In the genomic region with DNA sequence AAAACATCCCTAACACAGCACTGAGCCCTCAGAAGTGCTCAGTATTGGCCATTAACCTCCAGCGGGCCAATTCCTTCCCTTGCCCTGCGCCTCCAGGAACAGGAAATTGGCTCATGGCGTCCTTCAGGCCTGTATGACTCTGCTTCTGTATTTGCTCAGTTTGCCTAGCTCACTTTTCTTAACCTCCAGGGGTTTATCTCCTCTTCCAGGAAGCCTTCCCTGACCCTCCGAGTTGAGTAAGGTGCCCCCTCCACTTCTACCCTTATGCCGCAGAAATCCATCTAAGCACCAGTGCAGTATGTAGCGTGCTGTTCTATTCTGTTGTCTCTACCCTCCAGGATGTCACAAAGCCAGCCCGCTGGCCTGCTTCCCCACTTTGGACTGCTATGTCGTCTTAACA, we compare ENCODE assay signal across 9 cellular contexts. TPM values are rescaled to one million over a fixed set of nuclear protein-coding genes. Genes with fewer than 3 reads are reported as not detected.
DNase-seq lines count a peak whose midpoint lies in the region; ATAC-seq and TF ChIP-seq lines count a peak whose summit lies in the region.
"Had no signal": no experiment of that assay in that cellular context is flagged by ENCODE, and none has a peak within 500 bp of the region (broad histone marks: within the 10 kb centered on the region; RNA-seq: fewer than 3 reads in every experiment).

No MANE protein-coding gene starts in this region.

- H3K27me3 ChIP-seq in gastroesophageal sphincter (no peaks in the 10 kb centered on the region), subcutaneous abdominal adipose tissue (ENCODE audit: control insufficient read depth in 5 of 5, insufficient read depth in 4 of 5, low read length in 5 of 5) (no peaks in the 10 kb centered on the region)

- H3K27me3 Mint-ChIP-seq in activated T-cell treated with anti-CD3 and anti-CD28 coated beads, Interleukin-2, amount 50 U/mL, for 4 hours (ENCODE audit: low read depth), result no peaks in the 10 kb centered on the region
- H3K27me3 Mint-ChIP-seq in T-helper 17 cell, result no peaks in the 10 kb centered on the region

- TF ChIP-seq EP300 in gastroesophageal sphincter (IDR thresholded peaks at IDR 0.05), result no peak

- H3K4me1 ChIP-seq in gastroesophageal sphincter (peaks cover 0 to 33% (median 10%) of the 10 kb centered on the region in 3 donors), subcutaneous abdominal adipose tissue (ENCODE audit: control insufficient read depth in 5 of 5, insufficient read depth in 5 of 5, low read length in 5 of 5) (peaks cover 6 to 21% (median 20%) of the 10 kb centered on the region in 5 donors)

- H3K9ac ChIP-seq in subcutaneous abdominal adipose tissue (ENCODE audit: low read length in 5 of 5), result no peak overlapping the region

- H3K36me3 Mint-ChIP-seq in activated T-cell treated with anti-CD3 and anti-CD28 coated beads, Interleukin-2, amount 50 U/mL, for 4 hours (ENCODE audit: insufficient read depth), result peaks cover 23% of the 10 kb centered on the region
- peaks cover 2% of the 10 kb centered on the region for H3K36me3 Mint-ChIP-seq in T-helper 17 cell (ENCODE audit: low read depth)

- no peak for TF ChIP-seq CTCF in gastroesophageal sphincter (IDR thresholded peaks at IDR 0.05)

- no peaks in the 10 kb centered on the region for H3K9me3 ChIP-seq in T-helper 17 cell (ENCODE audit: control insufficient read depth, low read length, poor library complexity, severe bottlenecking)
- no peaks in the 10 kb centered on the region for H3K9me3 ChIP-seq in gastroesophageal sphincter
- no peaks in the 10 kb centered on the region for H3K9me3 ChIP-seq in subcutaneous abdominal adipose tissue (ENCODE audit: control insufficient read depth in 5 of 5, low read length in 5 of 5)

- WGBS in gastroesophageal sphincter (ENCODE audit: low coverage in 1 of 2), 2 donors, result 66 to 96% methylated on average over 5 to 8 of the region's 8 CpGs

- H3K36me3 ChIP-seq in gastroesophageal sphincter, result peaks cover 0 to 49% of the 10 kb centered on the region in 2 donors
- peaks cover 17 to 50% (median 31%) of the 10 kb centered on the region in 5 donors for H3K36me3 ChIP-seq in subcutaneous abdominal adipose tissue (ENCODE audit: control insufficient read depth in 5 of 5, insufficient read depth in 5 of 5, low read length in 5 of 5)

- peak overlapping the region; percentile 91 for H3K27ac Mint-ChIP-seq in T-helper 17 cell

- H3K4me3 ChIP-seq in gastroesophageal sphincter (no peak overlapping the region), subcutaneous abdominal adipose tissue (ENCODE audit: low read depth in 1 of 5, low read length in 5 of 5) (peak overlapping the region in 4 of 5 donors; percentile 81 to 90 (median 86))

- peak overlapping the region; percentile 87 for H3K4me3 Mint-ChIP-seq in activated T-cell treated with anti-CD3 and anti-CD28 coated beads, Interleukin-2, amount 50 U/mL, for 4 hours
- H3K4me3 Mint-ChIP-seq in T-helper 17 cell, result peak overlapping the region; percentile 92

- no peak for ATAC-seq in activated T-cell treated with anti-CD3 and anti-CD28 coated beads, Interleukin-2, amount 50 U/mL, for 4 hours
- ATAC-seq in T-helper 17 cell (no peak), gastroesophageal sphincter (no peak), GM18520 (IDR thresholded peaks at IDR 0.05; ENCODE audit: unreplicated experiment) (no peak), GM18505 (IDR thresholded peaks at IDR 0.05; ENCODE audit: unreplicated experiment) (no peak)

- H3K27ac ChIP-seq in gastroesophageal sphincter, result peak overlapping the region; percentile 74 to 94 (median 88)
- peak overlapping the region; percentile 86 for H3K27ac ChIP-seq in subcutaneous abdominal adipose tissue (ENCODE audit: low read depth, low read length)

- H3K4me1 Mint-ChIP-seq in activated T-cell treated with anti-CD3 and anti-CD28 coated beads, Interleukin-2, amount 50 U/mL, for 4 hours (ENCODE audit: low read depth), result peaks cover 24% of the 10 kb centered on the region
- H3K4me1 Mint-ChIP-seq in T-helper 17 cell, result peaks cover 25% of the 10 kb centered on the region

- no peak for TF ChIP-seq POLR2A in gastroesophageal sphincter (IDR thresholded peaks at IDR 0.05)
- no peak for TF ChIP-seq POLR2A in GM18505 (IDR thresholded peaks at IDR 0.05; ENCODE audit: borderline replicate concordance, extremely low read depth, insufficient read depth, insufficient read length)

- H3K9me3 Mint-ChIP-seq in activated T-cell treated with anti-CD3 and anti-CD28 coated beads, Interleukin-2, amount 50 U/mL, for 4 hours, result no peaks in the 10 kb centered on the region

- no peak for DNase-seq in activated T-cell treated with anti-CD3 and anti-CD28 coated beads, Interleukin-2, amount 50 U/mL, for 4 hours
- DNase-seq in activated T-cell treated with anti-CD3 and anti-CD28 coated beads for 4 hours, result no peak
- DNase-seq in T-helper 17 cell, result no peak
- DNase-seq in HCEC 1CT, result no peak
- DNase-seq: stimulated activated CD4-positive, alpha-beta T cell treated with anti-CD3 and anti-CD28 coated beads, Interleukin-2, amount 100 ng/mL, for 48 hours had no signal

RNA-seq across cellular contexts. Expression of a gene that starts 1.1 kb away (rescaled TPM):
- 10 to 100 TPM; 65.3 to 90.1 (median 72.8) TPM for total RNA-seq in activated T-cell treated with anti-CD3 and anti-CD28 coated beads, Interleukin-2, amount 50 U/mL, for 4 hours
- total RNA-seq in T-helper 17 cell (1 to 10 TPM; 8.3 to 9.5 TPM), gastroesophageal sphincter (10 to 100 TPM; 12.7 to 25.3 (median 17.1) TPM)

RNA-seq across cellular contexts. Expression of a gene that starts 12.0 kb away (rescaled TPM):
- 100 to 1,000 TPM; 155 to 182 (median 167) TPM for total RNA-seq in activated T-cell treated with anti-CD3 and anti-CD28 coated beads, Interleukin-2, amount 50 U/mL, for 4 hours
- total RNA-seq in T-helper 17 cell (10 to 100 TPM; 16.4 to 17.1 TPM), gastroesophageal sphincter (100 to 1,000 TPM; 140 to 289 (median 164) TPM)

RNA-seq across cellular contexts. Expression of a gene that starts 40.8 kb away (rescaled TPM):
- 10 to 100 TPM; 14.0 to 15.6 (median 15.3) TPM for total RNA-seq in activated T-cell treated with anti-CD3 and anti-CD28 coated beads, Interleukin-2, amount 50 U/mL, for 4 hours
- 10 to 100 TPM; 13.9 to 28.5 TPM for total RNA-seq in T-helper 17 cell
- total RNA-seq in gastroesophageal sphincter, result 10 to 100 TPM; 28.8 to 71.6 (median 47.7) TPM

Comparison
In these comparisons a context has a peak if more than half of its experiments do, and no peak if none do; other contexts are left out.
1. H3K4me3 ChIP-seq: peak in subcutaneous abdominal adipose tissue (4 of 5); none in gastroesophageal sphincter (0 of 2).
2. RNA of a gene that starts 12.0 kb away (total RNA-seq): 140 to 289 TPM in gastroesophageal sphincter and 155 to 182 TPM in activated T-cell treated with anti-CD3 and anti-CD28 coated beads, Interleukin-2, amount 50 U/mL, for 4 hours; 16.4 to 17.1 TPM in T-helper 17 cell; every median in the first group is over 4 times any median in the second.